Comparison of ENCODE assay signal across 1 cellular context in the genomic region with DNA sequence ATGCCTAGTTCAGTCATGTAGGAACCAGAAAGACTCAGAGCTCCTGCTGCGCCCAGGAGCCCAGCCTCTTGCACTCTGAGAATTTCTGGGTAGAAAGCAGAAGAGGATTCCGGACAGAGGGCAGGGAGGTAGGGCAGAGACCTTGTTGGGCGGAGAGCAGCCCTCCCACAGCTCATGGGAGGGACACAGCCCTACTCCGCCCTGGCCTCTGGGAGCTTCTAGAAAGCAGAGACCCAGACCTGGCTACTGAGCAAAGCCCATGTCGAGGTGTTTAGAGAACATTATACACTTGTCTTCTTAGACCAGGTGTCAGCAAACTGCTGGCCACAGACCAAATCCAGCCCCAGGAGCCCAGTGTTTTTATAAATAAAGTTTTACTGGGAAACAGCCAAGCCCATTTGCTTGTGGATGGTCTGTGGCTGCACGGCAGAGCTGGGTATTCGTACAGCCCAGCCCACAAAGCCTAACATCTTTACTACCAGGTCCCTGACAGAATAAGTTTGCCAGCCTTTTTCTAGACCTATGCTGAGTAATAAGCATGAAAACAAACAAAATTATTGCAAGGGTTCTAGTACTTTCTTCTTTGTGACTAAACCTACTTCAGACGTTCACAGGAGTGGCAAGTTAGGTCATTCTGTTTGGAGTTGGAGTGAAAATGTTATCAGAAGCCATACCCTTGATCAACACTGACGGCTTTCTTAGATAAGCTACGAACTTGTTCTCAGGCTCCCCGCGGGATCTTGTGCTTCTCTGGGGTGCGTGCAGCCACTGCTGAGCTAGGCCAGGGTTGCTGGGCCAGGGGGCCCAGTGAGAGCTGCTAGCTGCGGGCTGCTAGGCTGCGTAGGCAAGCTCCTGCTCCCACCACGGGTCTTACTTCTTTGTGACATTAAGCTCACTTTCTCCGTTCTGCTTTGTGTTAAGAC.
A peak's percentile ranks its signal among the peaks of the same experiment; 100 is the strongest.
TF ChIP-seq lines count a peak whose summit lies in the region.

No MANE protein-coding gene starts in this region.

TF ChIP-seq in HepG2, 621 proteins besides CTCF, POLR2A, EP300 and RAD21 (continued from another document):
- TF ChIP-seq, protein P1, sequence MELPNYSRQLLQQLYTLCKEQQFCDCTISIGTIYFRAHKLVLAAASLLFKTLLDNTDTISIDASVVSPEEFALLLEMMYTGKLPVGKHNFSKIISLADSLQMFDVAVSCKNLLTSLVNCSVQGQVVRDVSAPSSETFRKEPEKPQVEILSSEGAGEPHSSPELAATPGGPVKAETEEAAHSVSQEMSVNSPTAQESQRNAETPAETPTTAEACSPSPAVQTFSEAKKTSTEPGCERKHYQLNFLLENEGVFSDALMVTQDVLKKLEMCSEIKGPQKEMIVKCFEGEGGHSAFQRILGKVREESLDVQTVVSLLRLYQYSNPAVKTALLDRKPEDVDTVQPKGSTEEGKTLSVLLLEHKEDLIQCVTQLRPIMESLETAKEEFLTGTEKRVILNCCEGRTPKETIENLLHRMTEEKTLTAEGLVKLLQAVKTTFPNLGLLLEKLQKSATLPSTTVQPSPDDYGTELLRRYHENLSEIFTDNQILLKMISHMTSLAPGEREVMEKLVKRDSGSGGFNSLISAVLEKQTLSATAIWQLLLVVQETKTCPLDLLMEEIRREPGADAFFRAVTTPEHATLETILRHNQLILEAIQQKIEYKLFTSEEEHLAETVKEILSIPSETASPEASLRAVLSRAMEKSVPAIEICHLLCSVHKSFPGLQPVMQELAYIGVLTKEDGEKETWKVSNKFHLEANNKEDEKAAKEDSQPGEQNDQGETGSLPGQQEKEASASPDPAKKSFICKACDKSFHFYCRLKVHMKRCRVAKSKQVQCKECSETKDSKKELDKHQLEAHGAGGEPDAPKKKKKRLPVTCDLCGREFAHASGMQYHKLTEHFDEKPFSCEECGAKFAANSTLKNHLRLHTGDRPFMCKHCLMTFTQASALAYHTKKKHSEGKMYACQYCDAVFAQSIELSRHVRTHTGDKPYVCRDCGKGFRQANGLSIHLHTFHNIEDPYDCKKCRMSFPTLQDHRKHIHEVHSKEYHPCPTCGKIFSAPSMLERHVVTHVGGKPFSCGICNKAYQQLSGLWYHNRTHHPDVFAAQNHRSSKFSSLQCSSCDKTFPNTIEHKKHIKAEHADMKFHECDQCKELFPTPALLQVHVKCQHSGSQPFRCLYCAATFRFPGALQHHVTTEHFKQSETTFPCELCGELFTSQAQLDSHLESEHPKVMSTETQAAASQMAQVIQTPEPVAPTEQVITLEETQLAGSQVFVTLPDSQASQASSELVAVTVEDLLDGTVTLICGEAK (IDR thresholded peaks at IDR 0.05) = 0 out of 2 replicates have a peak, but pooled peaks have one; percentile 37
- TF ChIP-seq, protein P1 (CRISPR knock-in tag; IDR thresholded peaks at IDR 0.05) = peak; percentile 98
- 0 out of 2 replicates have a peak, but pooled peaks have one; percentile 28 for TF ChIP-seq ZNF747 (CRISPR knock-in tag; IDR thresholded peaks at IDR 0.05; ENCODE audit: borderline replicate concordance)
- TF ChIP-seq, protein P2, sequence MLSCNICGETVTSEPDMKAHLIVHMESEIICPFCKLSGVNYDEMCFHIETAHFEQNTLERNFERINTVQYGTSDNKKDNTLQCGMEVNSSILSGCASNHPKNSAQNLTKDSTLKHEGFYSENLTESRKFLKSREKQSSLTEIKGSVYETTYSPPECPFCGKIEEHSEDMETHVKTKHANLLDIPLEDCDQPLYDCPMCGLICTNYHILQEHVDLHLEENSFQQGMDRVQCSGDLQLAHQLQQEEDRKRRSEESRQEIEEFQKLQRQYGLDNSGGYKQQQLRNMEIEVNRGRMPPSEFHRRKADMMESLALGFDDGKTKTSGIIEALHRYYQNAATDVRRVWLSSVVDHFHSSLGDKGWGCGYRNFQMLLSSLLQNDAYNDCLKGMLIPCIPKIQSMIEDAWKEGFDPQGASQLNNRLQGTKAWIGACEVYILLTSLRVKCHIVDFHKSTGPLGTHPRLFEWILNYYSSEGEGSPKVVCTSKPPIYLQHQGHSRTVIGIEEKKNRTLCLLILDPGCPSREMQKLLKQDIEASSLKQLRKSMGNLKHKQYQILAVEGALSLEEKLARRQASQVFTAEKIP (CRISPR knock-in tag; IDR thresholded peaks at IDR 0.05; ENCODE audit: borderline replicate concordance) = no peak
- TF ChIP-seq KDM5B (CRISPR knock-in tag; IDR thresholded peaks at IDR 0.05; ENCODE audit: borderline replicate concordance) = no peak
